21 cellular contexts compared by ENCODE assay signal in genomic region chr9:123972618-123973017, GRCh38. TPM values are rescaled to one million over a fixed set of nuclear protein-coding genes. Genes with fewer than 3 reads are reported as not detected.
A peak's percentile ranks its signal among the peaks of the same experiment; 100 is the strongest.
DNase-seq lines count a peak whose midpoint lies in the region; ATAC-seq, FAIRE-seq and TF ChIP-seq lines count a peak whose summit lies in the region.
"Had no signal": no experiment of that assay in that cellular context is flagged by ENCODE, and none has a peak within 500 bp of the region (broad histone marks: within the 10 kb centered on the region; RNA-seq: fewer than 3 reads in every experiment).

No MANE protein-coding gene starts in this region.

- WGBS in HepG2 (ENCODE audit: low lambda C conversion rate) = 72% methylated on average over 8 of the region's 8 CpGs
- WGBS in right lobe of liver (ENCODE audit: insufficient coverage, low coverage, low lambda C conversion rate, missing lambda C conversion rate) = 89% methylated on average over 8 of the region's 8 CpGs
- WGBS in K562 (ENCODE audit: insufficient coverage, low coverage, missing lambda C conversion rate) = 27% methylated on average over 7 of the region's 8 CpGs
- 100% methylated on average over 8 of the region's 8 CpGs for WGBS in neuronal stem cell (ENCODE audit: extremely low coverage in 2 of 2, insufficient read length in 2 of 2, insufficient replicate concordance in 1 of 2), 2 donors

- no peak for FAIRE-seq in HepG2 (lab: Jason Lieb, UNC)
- no peak for FAIRE-seq in K562 (lab: Jason Lieb, UNC)
- FAIRE-seq: GM12878, H54 had no signal

- no peak overlapping the region for H3K23ac ChIP-seq in neuronal stem cell (ENCODE audit: low read depth, low read length, poor library complexity)

- H3K9me1 ChIP-seq in K562 (ENCODE audit: control insufficient read depth, insufficient read depth, low read length) = no peaks in the 10 kb centered on the region

- H3K14ac ChIP-seq in neuronal stem cell (ENCODE audit: low read length) = no peak overlapping the region

- H3K4me3 Mint-ChIP-seq in glutamatergic neuron (ENCODE audit: unreplicated experiment) = no peak overlapping the region
- H3K4me3 Mint-ChIP-seq: CD14-positive monocyte; CD8-positive, alpha-beta memory T cell had no signal

- ATAC-seq in HepG2 = no peak
- no peak for ATAC-seq in right lobe of liver
- ATAC-seq in K562 = no peak
- ATAC-seq in HG03139 (IDR thresholded peaks at IDR 0.05; ENCODE audit: unreplicated experiment) = no peak
- ATAC-seq: GM12878, HCT116 had no signal

- H4K91ac ChIP-seq in neuronal stem cell (ENCODE audit: low read depth, low read length, poor library complexity) = no peak overlapping the region

- H3K27me3 Mint-ChIP-seq in glutamatergic neuron (ENCODE audit: unreplicated experiment) = peaks cover 5% of the 10 kb centered on the region

- in situ Hi-C loops in HepG2 (cut with HindIII; ENCODE audit: extremely low pct_ligation_motif_present, low pct_unique_long_range_greater_than_20kb) (no loop called here), K562 (cut with MboI) (no loop called here), KBM-7 (cut with MboI; ENCODE audit: low pct_unique_long_range_greater_than_20kb, low sequenced_read_pairs) (no loop called here)

- no peak overlapping the region for H3K4ac ChIP-seq in neuronal stem cell (ENCODE audit: low read length)

- H3K27ac ChIP-seq in HepG2 (ENCODE audit: extremely low read length, insufficient read depth, low read length) (no peak overlapping the region), right lobe of liver (no peak overlapping the region), K562 (ENCODE audit: extremely low read depth, low read depth, low read length) (no peak overlapping the region), neuronal stem cell (replicated peaks; ENCODE audit: low read length) (no peak overlapping the region)
- H3K27ac ChIP-seq: BLaER1, GM23248 had no signal

- no peak overlapping the region for H2AK5ac ChIP-seq in neuronal stem cell (ENCODE audit: low read depth, low read length)

- no peak for TF ChIP-seq POLR2A in HepG2 (IDR thresholded peaks at IDR 0.05; ENCODE audit: insufficient read depth in 1 of 2, low read depth in 2 of 2, low read length in 2 of 2)
- TF ChIP-seq POLR2A in right lobe of liver (IDR thresholded peaks at IDR 0.05) = no peak
- no peak for TF ChIP-seq POLR2A in K562 (conservative IDR thresholded peaks at IDR 0.05)

- H3K79me1 ChIP-seq in neuronal stem cell (ENCODE audit: low read depth, low read length) = no peaks in the 10 kb centered on the region

- H2BK120ac ChIP-seq in neuronal stem cell (ENCODE audit: low read depth, low read length) = no peak overlapping the region

- H3K4me2 ChIP-seq in HepG2 (ENCODE audit: low read depth, low read length) (no peak overlapping the region), K562 (ENCODE audit: insufficient read depth, low read length) (no peak overlapping the region), neuronal stem cell (ENCODE audit: insufficient read depth, low read length, poor library complexity, severe bottlenecking) (no peak overlapping the region)
- H3K4me2 ChIP-seq: BLaER1 had no signal

- no peak overlapping the region for H3K27ac Mint-ChIP-seq in glutamatergic neuron (ENCODE audit: unreplicated experiment)
- H3K27ac Mint-ChIP-seq: CD14-positive monocyte; CD8-positive, alpha-beta memory T cell had no signal

- H3K9me3 Mint-ChIP-seq in glutamatergic neuron (ENCODE audit: unreplicated experiment) = peaks cover 3% of the 10 kb centered on the region
- H3K9me3 Mint-ChIP-seq: CD8-positive, alpha-beta memory T cell had no signal

- no peak overlapping the region for H2BK15ac ChIP-seq in neuronal stem cell (ENCODE audit: low read length)

- BruUV-seq in HepG2 (replicated peaks; lab: Mats Ljungman, UMichigan) = no TSS peak
- no TSS peak for BruUV-seq in K562 (replicated peaks; lab: Mats Ljungman, UMichigan)

- no peak overlapping the region for H3K18ac ChIP-seq in neuronal stem cell (ENCODE audit: low read length)

- CTCF ChIA-PET in HepG2 (lab: Yijun Ruan, JAX; ENCODE audit: low intra/inter-chr PET ratio, low total read pairs) (no interaction called here), K562 (lab: Yijun Ruan, JAX; ENCODE audit: low intra/inter-chr PET ratio) (no interaction called here)

- peaks cover 0 to 26% of the 10 kb centered on the region in 2 experiments; a peak in 3 of 5 replicates for H3K27me3 ChIP-seq in HepG2 (ENCODE audit: control insufficient read depth in 1 of 2, insufficient read depth in 2 of 2, low read length in 2 of 2)
- H3K27me3 ChIP-seq in right lobe of liver = no peaks in the 10 kb centered on the region
- peaks cover under 1 to 16% of the 10 kb centered on the region in 2 experiments; a peak in 3 of 5 replicates for H3K27me3 ChIP-seq in K562 (ENCODE audit: control insufficient read depth in 2 of 2, insufficient read depth in 2 of 2, low read length in 2 of 2)
- H3K27me3 ChIP-seq in neuronal stem cell (ENCODE audit: control insufficient read depth in 3 of 3, insufficient read depth in 3 of 3, low read depth in 1 of 3, low read length in 3 of 3) = peaks cover 0 to 24% (median 0%) of the 10 kb centered on the region in 3 experiments
- H3K27me3 ChIP-seq: BLaER1 had no signal

- intact Hi-C loops in HepG2 (cut with micrococcal nuclease; ENCODE audit: unreplicated experiment) = no loop called here
- intact Hi-C loops in right lobe of liver (cut with DNase I) = no loop called here
- intact Hi-C loops in K562 (cut with micrococcal nuclease) = no loop called here

- H3K4me1 ChIP-seq in HepG2 (ENCODE audit: insufficient read depth, low read length) (no peaks in the 10 kb centered on the region), right lobe of liver (no peaks in the 10 kb centered on the region), K562 (replicated peaks in 1 of 2; ENCODE audit: control insufficient read depth in 2 of 2, insufficient read depth in 2 of 2, low read length in 2 of 2) (no peaks in the 10 kb centered on the region), neuronal stem cell (ENCODE audit: control insufficient read depth in 2 of 2, insufficient read depth in 1 of 2, low read depth in 1 of 2, low read length in 2 of 2) (peaks cover 0 to 4% of the 10 kb centered on the region in 2 donors)
- H3K4me1 ChIP-seq: BLaER1 had no signal

- H3K79me2 ChIP-seq in HepG2 (ENCODE audit: insufficient read depth, low read length) (no peaks in the 10 kb centered on the region), K562 (ENCODE audit: control insufficient read depth, insufficient read depth, low read length) (no peaks in the 10 kb centered on the region)

- TF ChIP-seq EP300 in HepG2 (IDR thresholded peaks at IDR 0.05; ENCODE audit: low read depth in 2 of 2, low read length in 2 of 2) (no peak), HepG2 (CRISPR knock-in tag; IDR thresholded peaks at IDR 0.05; ENCODE audit: borderline replicate concordance) (no peak), K562 (IDR thresholded peaks at IDR 0.05; ENCODE audit: low read length) (no peak)

- H3K4me1 Mint-ChIP-seq in glutamatergic neuron (ENCODE audit: low read depth, unreplicated experiment) = no peaks in the 10 kb centered on the region
- H3K4me1 Mint-ChIP-seq: CD14-positive monocyte; CD8-positive, alpha-beta memory T cell had no signal

- H4K8ac ChIP-seq in neuronal stem cell (ENCODE audit: low read depth, low read length) = no peak overlapping the region

- TF ChIP-seq CTCF in HepG2 (CRISPR knock-in tag; IDR thresholded peaks at IDR 0.05) (no peak), right lobe of liver (IDR thresholded peaks at IDR 0.05) (no peak), K562 (IDR thresholded peaks at IDR 0.05 in 2 of 3, conservative IDR thresholded peaks at IDR 0.05 in 1 of 3; ENCODE audit: insufficient read depth in 2 of 3, low read depth in 1 of 3, low read length in 3 of 3) (no peak), glutamatergic neuron (IDR thresholded peaks at IDR 0.05; ENCODE audit: partially characterized antibody, unreplicated experiment) (no peak)

- H2BK5ac ChIP-seq in neuronal stem cell (ENCODE audit: low read length) = no peak overlapping the region

- H3K36me3 ChIP-seq in HepG2 (replicated peaks in 1 of 2; ENCODE audit: control insufficient read depth in 1 of 2, insufficient read depth in 2 of 2, low read length in 2 of 2) (no peaks in the 10 kb centered on the region), right lobe of liver (no peaks in the 10 kb centered on the region), K562 (ENCODE audit: control insufficient read depth, insufficient read depth, low read length) (no peaks in the 10 kb centered on the region), neuronal stem cell (replicated peaks in 1 of 2; ENCODE audit: control insufficient read depth in 2 of 2, insufficient read depth in 2 of 2, low read length in 2 of 2) (peaks cover 0 to 4% of the 10 kb centered on the region in 2 donors)
- H3K36me3 ChIP-seq: BLaER1 had no signal

- H4K20me1 ChIP-seq in HepG2 (ENCODE audit: insufficient read depth, low read length) (no peaks in the 10 kb centered on the region), K562 (replicated peaks; ENCODE audit: control insufficient read depth, insufficient read depth, low read length) (no peaks in the 10 kb centered on the region)
- H4K20me1 ChIP-seq: BLaER1 had no signal

- no peak overlapping the region for H3K4me3 ChIP-seq in HepG2 (replicated peaks in 1 of 3; ENCODE audit: insufficient read depth in 1 of 3, low read depth in 2 of 3, low read length in 3 of 3)
- H3K4me3 ChIP-seq in right lobe of liver = no peak overlapping the region
- H3K4me3 ChIP-seq in K562 = no peak overlapping the region
- H3K4me3 ChIP-seq in neuronal stem cell (ENCODE audit: low read length in 2 of 2) = peak overlapping the region in 1 of 2 donors; percentile 9
- H3K4me3 ChIP-seq: BLaER1, GM12878, GM23248 had no signal

- POLR2A ChIA-PET in HepG2 (lab: Yijun Ruan, JAX) (no interaction called here), K562 (lab: Yijun Ruan, JAX) (no interaction called here)

- no peaks in the 10 kb centered on the region for H3K9me3 ChIP-seq in HepG2 (ENCODE audit: low read length)
- H3K9me3 ChIP-seq in right lobe of liver = no peaks in the 10 kb centered on the region
- peaks cover 20% of the 10 kb centered on the region; the same call in 1 of the 2 replicates for H3K9me3 ChIP-seq in K562 (replicated peaks; ENCODE audit: control insufficient read depth, insufficient read depth, low read depth, low read length)
- H3K9me3 ChIP-seq in neuronal stem cell (replicated peaks in 1 of 2; ENCODE audit: control insufficient read depth in 2 of 2, insufficient read depth in 1 of 2, low read depth in 1 of 2, low read length in 2 of 2) = peaks cover 11 to 24% of the 10 kb centered on the region in 2 donors

- TF ChIP-seq RAD21 in HepG2 (CRISPR knock-in tag; IDR thresholded peaks at IDR 0.05) = no peak
- no peak for TF ChIP-seq RAD21 in K562 (CRISPR knock-in tag; conservative IDR thresholded peaks at IDR 0.05 in 1 of 2, IDR thresholded peaks at IDR 0.05 in 1 of 2)

- H3K36me3 Mint-ChIP-seq in glutamatergic neuron (ENCODE audit: unreplicated experiment) = no peaks in the 10 kb centered on the region
- H3K36me3 Mint-ChIP-seq: CD14-positive monocyte; CD8-positive, alpha-beta memory T cell had no signal

- no peak overlapping the region for H2BK12ac ChIP-seq in neuronal stem cell (ENCODE audit: low read length)

- no peak for DNase-seq in HepG2 (ENCODE audit: low spot score)
- DNase-seq in right lobe of liver = no peak
- DNase-seq in K562 (ENCODE audit: extremely low read depth in 1 of 4, low spot score in 3 of 4) = no peak
- DNase-seq in neuronal stem cell (ENCODE audit: low spot score) = no peak
- DNase-seq in glutamatergic neuron = no peak
- no peak for DNase-seq in KBM-7
- DNase-seq: 8988T; CD8-positive, alpha-beta memory T cell; COR-L47; DMS 273 treated with DMSO at 0.1 percent for 48 hours; DMS53; DND-41; EL; GM23248 had no signal

- no peak overlapping the region for H3K9ac ChIP-seq in HepG2 (ENCODE audit: insufficient read depth, low read depth, low read length)
- no peak overlapping the region for H3K9ac ChIP-seq in K562 (ENCODE audit: insufficient read depth in 1 of 2, low read depth in 2 of 2, low read length in 2 of 2)
- H3K9ac ChIP-seq in neuronal stem cell (ENCODE audit: low read depth, low read length, poor library complexity) = peak overlapping the region; percentile 1
- H3K9ac ChIP-seq: BLaER1, GM23248 had no signal

- H2AFZ ChIP-seq in HepG2 (ENCODE audit: low read length) = no peak overlapping the region
- H2AFZ ChIP-seq in K562 (ENCODE audit: low read depth, low read length) = no peak overlapping the region
- H2AFZ ChIP-seq in neuronal stem cell (ENCODE audit: low read length) = no peak overlapping the region
- H2AFZ ChIP-seq: GM23248 had no signal

RNA-seq across cellular contexts. Expression of gene LHX2, which starts 39.0 kb away (rescaled TPM):
- total RNA-seq in HepG2 (2016; rRNA removed; fragmentation: Illumina TruSeq; extraction: Trizol) (not detected in 2 replicates), right lobe of liver (1 to 10 TPM in 5 of 6 experiments, under 1 TPM in 1; 0.64 to 5.0 (median 3.0) TPM), K562 (2014; rRNA removed) (not detected in 2 replicates), K562 (2014; rRNA removed; fragmentation: Illumina TruSeq; extraction: Trizol) (not detected in 2 replicates), K562 (2015; rRNA removed; fragmentation: Illumina TruSeq; extraction: Trizol) (not detected in 2 replicates), K562 (2021) (0.07 TPM in 1 of 2 replicates, not detected in the other), glutamatergic neuron (ENCODE audit: unreplicated experiment) (6.7 TPM)
- total RNA-seq in HepG2 (2016; cell fraction: cytosol; rRNA removed; fragmentation: Illumina TruSeq; extraction: Trizol; ENCODE audit: low read depth) = not detected in 2 replicates
- not detected in 2 replicates for total RNA-seq in HepG2 (2016; cell fraction: insoluble cytoplasmic fraction; rRNA removed; fragmentation: Illumina TruSeq; extraction: Trizol)
- total RNA-seq in HepG2 (2016; cell fraction: membrane; rRNA removed; fragmentation: Illumina TruSeq; extraction: Trizol) = not detected in 2 replicates
- not detected in 2 replicates for total RNA-seq in HepG2 (2016; cell fraction: nucleus; rRNA removed; fragmentation: Illumina TruSeq; extraction: Trizol)
- polyA plus RNA-seq in HepG2 (2011; rRNA removed) (not detected in 2 replicates), K562 (2011; rRNA removed) (not detected in 2 replicates), K562 (2014; fragmentation: Illumina TruSeq; extraction: Trizol) (not detected in 2 replicates), K562 (2014; fragmentation: Nextera tagmentation; extraction: Ambion mirVana) (not detected), K562 (2014; rRNA removed) (not detected in 2 replicates)
- polyA plus RNA-seq in HepG2 (2011; cell fraction: cytosol; rRNA removed) = not detected in 2 replicates
- polyA plus RNA-seq in HepG2 (2011; cell fraction: nucleus; rRNA removed) = 0.12 TPM in 1 of 2 replicates, not detected in the other
- polyA plus RNA-seq in HepG2 (2012) = not detected in 2 replicates
- not detected in 2 replicates for polyA plus RNA-seq in HepG2 (2016; cell fraction: cytosol; fragmentation: Illumina TruSeq; extraction: Trizol; ENCODE audit: low read depth)
- not detected in 2 replicates for polyA plus RNA-seq in HepG2 (2016; cell fraction: insoluble cytoplasmic fraction; fragmentation: Illumina TruSeq; extraction: Trizol; ENCODE audit: low read depth)
- polyA plus RNA-seq in HepG2 (2016; cell fraction: membrane; fragmentation: Illumina TruSeq; extraction: Trizol; ENCODE audit: low read depth) = not detected in 2 replicates
- polyA plus RNA-seq in HepG2 (2016; cell fraction: nucleus; fragmentation: Illumina TruSeq; extraction: Trizol; ENCODE audit: insufficient read depth, low read depth) = not detected in 2 replicates
- 16.6 TPM in 1 of 2 replicates, not detected in the other for polyA minus RNA-seq in HepG2 (2011; rRNA and poly(A)+ RNA removed; ENCODE audit: low replicate concordance)
- 0.44 TPM in 1 of 2 replicates, not detected in the other for polyA minus RNA-seq in HepG2 (2011; cell fraction: cytosol; rRNA and poly(A)+ RNA removed)
- not detected in 2 replicates for polyA minus RNA-seq in HepG2 (2011; cell fraction: nucleus; rRNA and poly(A)+ RNA removed)
- total RNA-seq in K562 (2011; cell fraction: chromatin; rRNA removed; ENCODE audit: low replicate concordance) = not detected in 2 replicates
- total RNA-seq in K562 (2011; cell fraction: nucleolus; rRNA removed) = not detected in 2 replicates
- total RNA-seq in K562 (2011; cell fraction: nucleoplasm; rRNA removed) = not detected in 2 replicates
- not detected in 2 replicates for polyA plus RNA-seq in K562 (2011; cell fraction: cytosol; rRNA removed)
- not detected in 2 replicates for polyA plus RNA-seq in K562 (2011; cell fraction: nucleus; rRNA removed)
- 0.14 TPM in 1 of 2 replicates, not detected in the other for polyA plus RNA-seq in K562 (2012)
- not detected in 2 replicates for polyA minus RNA-seq in K562 (2011; rRNA and poly(A)+ RNA removed)
- not detected in 2 replicates for polyA minus RNA-seq in K562 (2011; cell fraction: cytosol; rRNA and poly(A)+ RNA removed)
- polyA minus RNA-seq in K562 (2011; cell fraction: nucleus; rRNA and poly(A)+ RNA removed) = not detected in 2 replicates
- polyA plus RNA-seq in neuronal stem cell (2013, experiment 1 of 2) = 373 TPM
- polyA plus RNA-seq in neuronal stem cell (2013, experiment 2 of 2) = 381 TPM
- total RNA-seq: CD8-positive, alpha-beta memory T cell; GM23248 had no signal
- polyA plus RNA-seq: AG04450; CD14-positive monocyte; CD8-positive, alpha-beta memory T cell; GM23248 had no signal

RNA-seq across cellular contexts. Expression of gene DENND1A, which starts 42.7 kb away (rescaled TPM):
- 14.8 and 15.6 TPM in 2 replicates for total RNA-seq in HepG2 (2016; rRNA removed; fragmentation: Illumina TruSeq; extraction: Trizol)
- 23.4 and 25.6 TPM in 2 replicates for total RNA-seq in HepG2 (2016; cell fraction: cytosol; rRNA removed; fragmentation: Illumina TruSeq; extraction: Trizol; ENCODE audit: low read depth)
- 16.1 and 16.3 TPM in 2 replicates for total RNA-seq in HepG2 (2016; cell fraction: insoluble cytoplasmic fraction; rRNA removed; fragmentation: Illumina TruSeq; extraction: Trizol)
- total RNA-seq in HepG2 (2016; cell fraction: membrane; rRNA removed; fragmentation: Illumina TruSeq; extraction: Trizol) = 44.3 and 49.4 TPM in 2 replicates
- 15.1 and 18.6 TPM in 2 replicates for total RNA-seq in HepG2 (2016; cell fraction: nucleus; rRNA removed; fragmentation: Illumina TruSeq; extraction: Trizol)
- polyA plus RNA-seq in HepG2 (2011; rRNA removed) = 26.5 and 30.1 TPM in 2 replicates
- polyA plus RNA-seq in HepG2 (2011; cell fraction: cytosol; rRNA removed) = 20.1 and 28.8 TPM in 2 replicates
- 47.6 and 49.8 TPM in 2 replicates for polyA plus RNA-seq in HepG2 (2011; cell fraction: nucleus; rRNA removed)
- 21.0 and 36.9 TPM in 2 replicates for polyA plus RNA-seq in HepG2 (2012)
- 43.8 and 44.4 TPM in 2 replicates for polyA plus RNA-seq in HepG2 (2016; cell fraction: cytosol; fragmentation: Illumina TruSeq; extraction: Trizol; ENCODE audit: low read depth)
- 22.2 and 25.7 TPM in 2 replicates for polyA plus RNA-seq in HepG2 (2016; cell fraction: insoluble cytoplasmic fraction; fragmentation: Illumina TruSeq; extraction: Trizol; ENCODE audit: low read depth)
- polyA plus RNA-seq in HepG2 (2016; cell fraction: membrane; fragmentation: Illumina TruSeq; extraction: Trizol; ENCODE audit: low read depth) = 60.1 and 62.7 TPM in 2 replicates
- polyA plus RNA-seq in HepG2 (2016; cell fraction: nucleus; fragmentation: Illumina TruSeq; extraction: Trizol; ENCODE audit: insufficient read depth, low read depth) = 19.7 and 22.6 TPM in 2 replicates
- polyA minus RNA-seq in HepG2 (2011; rRNA and poly(A)+ RNA removed; ENCODE audit: low replicate concordance) = 109 and 119 TPM in 2 replicates
- polyA minus RNA-seq in HepG2 (2011; cell fraction: cytosol; rRNA and poly(A)+ RNA removed) = 20.6 and 22.8 TPM in 2 replicates
- 61.7 and 62.4 TPM in 2 replicates for polyA minus RNA-seq in HepG2 (2011; cell fraction: nucleus; rRNA and poly(A)+ RNA removed)
- total RNA-seq in right lobe of liver = 10 to 100 TPM; 13.9 to 22.6 (median 16.3) TPM
- total RNA-seq in K562 (2011; cell fraction: chromatin; rRNA removed; ENCODE audit: low replicate concordance) = 113 and 184 TPM in 2 replicates
- total RNA-seq in K562 (2011; cell fraction: nucleolus; rRNA removed) = 47.5 and 54.5 TPM in 2 replicates
- 95.0 and 115 TPM in 2 replicates for total RNA-seq in K562 (2011; cell fraction: nucleoplasm; rRNA removed)
- total RNA-seq in K562 (2014; rRNA removed) = 15.6 and 15.7 TPM in 2 replicates
- 12.8 and 13.3 TPM in 2 replicates for total RNA-seq in K562 (2014; rRNA removed; fragmentation: Illumina TruSeq; extraction: Trizol)
- 10.2 and 12.7 TPM in 2 replicates for total RNA-seq in K562 (2015; rRNA removed; fragmentation: Illumina TruSeq; extraction: Trizol)
- total RNA-seq in K562 (2021) = 27.9 and 28.5 TPM in 2 replicates
- polyA plus RNA-seq in K562 (2011; rRNA removed) = 29.5 and 41.9 TPM in 2 replicates
- 52.6 and 55.0 TPM in 2 replicates for polyA plus RNA-seq in K562 (2011; cell fraction: cytosol; rRNA removed)
- polyA plus RNA-seq in K562 (2011; cell fraction: nucleus; rRNA removed) = 45.9 and 63.9 TPM in 2 replicates
- polyA plus RNA-seq in K562 (2012) = 20.1 and 23.6 TPM in 2 replicates
- polyA plus RNA-seq in K562 (2014; fragmentation: Illumina TruSeq; extraction: Trizol) = 19.1 and 25.8 TPM in 2 replicates
- 1 to 10 TPM; 7.6 to 7.7 TPM for polyA plus RNA-seq in K562 (2014; fragmentation: Nextera tagmentation; extraction: Ambion mirVana)
- polyA plus RNA-seq in K562 (2014; rRNA removed) = 17.3 and 22.7 TPM in 2 replicates
- 38.7 and 44.7 TPM in 2 replicates for polyA minus RNA-seq in K562 (2011; rRNA and poly(A)+ RNA removed)
- polyA minus RNA-seq in K562 (2011; cell fraction: cytosol; rRNA and poly(A)+ RNA removed) = 22.0 and 34.3 TPM in 2 replicates
- 28.7 and 29.8 TPM in 2 replicates for polyA minus RNA-seq in K562 (2011; cell fraction: nucleus; rRNA and poly(A)+ RNA removed)
- 29.0 TPM for polyA plus RNA-seq in neuronal stem cell (2013, experiment 1 of 2)
- 28.6 TPM for polyA plus RNA-seq in neuronal stem cell (2013, experiment 2 of 2)
- total RNA-seq in glutamatergic neuron (ENCODE audit: unreplicated experiment) = 13.9 TPM

Comparison
In these comparisons a context has a peak if more than half of its experiments do, and no peak if none do; other contexts are left out.
1. Of the 241 proteins assayed by ChIP-seq in both HepG2 and K562: peak only in HepG2: CHCHD3 and ZNF282; only in K562: ZBTB43; in both: none; in neither: 238.